In the genomic region with DNA sequence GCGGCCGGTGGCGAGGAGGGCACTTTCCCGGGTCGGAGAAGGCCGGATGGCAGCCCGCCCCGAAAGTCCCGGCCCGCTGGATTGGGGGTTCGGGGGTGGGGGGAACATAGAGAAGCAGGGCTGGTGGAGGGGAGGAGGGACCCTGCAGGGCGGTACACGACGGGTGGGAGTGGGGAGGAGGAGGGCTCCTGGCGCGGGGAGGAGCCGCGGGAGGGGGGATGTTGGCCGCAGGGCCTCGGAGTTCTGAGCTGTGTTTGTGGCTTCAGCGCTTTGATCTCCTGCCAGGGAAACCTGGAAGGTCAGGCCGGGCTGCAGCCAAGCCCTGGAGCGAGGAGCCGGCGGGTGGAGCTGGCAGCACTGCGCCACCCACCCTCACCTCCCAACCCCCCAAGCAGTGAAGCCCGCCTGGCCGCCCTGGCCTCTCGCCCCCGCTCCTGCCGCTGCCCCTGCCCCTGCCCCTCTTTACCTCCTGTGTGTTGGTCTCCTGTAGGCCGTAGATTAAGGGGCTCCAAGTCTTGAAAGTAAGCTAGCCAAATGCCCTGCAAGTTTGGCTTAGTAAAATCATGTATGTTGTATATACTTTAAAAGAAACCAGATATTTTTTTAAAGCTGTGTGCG, we compare ENCODE assay signal across 9 cellular contexts. TPM values are rescaled to one million over a fixed set of nuclear protein-coding genes. Genes with fewer than 3 reads are reported as not detected.
A peak's percentile ranks its signal among the peaks of the same experiment; 100 is the strongest.
DNase-seq lines count a peak whose midpoint lies in the region; ATAC-seq and TF ChIP-seq lines count a peak whose summit lies in the region.
"Had no signal": no experiment of that assay in that cellular context is flagged by ENCODE, and none has a peak within 500 bp of the region (broad histone marks: within the 10 kb centered on the region; RNA-seq: fewer than 3 reads in every experiment).

No MANE protein-coding gene starts in this region.

- H3K27ac Mint-ChIP-seq in T-helper 17 cell (no peak overlapping the region), naive B cell (peak overlapping the region in 1 of 6 donors; percentile 71)
- H3K27ac Mint-ChIP-seq: activated naive CD4-positive, alpha-beta T cell treated with anti-CD3 and anti-CD28 coated beads, Interleukin-2, amount 50 U/mL, for 72 hours had no signal

- no peaks in the 10 kb centered on the region for H3K9me3 ChIP-seq in T-helper 17 cell (ENCODE audit: control insufficient read depth, low read length, poor library complexity, severe bottlenecking)

- H3K36me3 Mint-ChIP-seq in activated T-cell treated with anti-CD3 and anti-CD28 coated beads, Interleukin-2, amount 50 U/mL, for 4 hours (ENCODE audit: insufficient read depth): no peaks in the 10 kb centered on the region
- H3K36me3 Mint-ChIP-seq in T-helper 17 cell (ENCODE audit: low read depth) (peaks cover 2% of the 10 kb centered on the region), naive B cell (no peaks in the 10 kb centered on the region)

- no peaks in the 10 kb centered on the region for H3K9me3 Mint-ChIP-seq in activated T-cell treated with anti-CD3 and anti-CD28 coated beads, Interleukin-2, amount 50 U/mL, for 4 hours
- no peaks in the 10 kb centered on the region for H3K9me3 Mint-ChIP-seq in naive B cell
- H3K9me3 Mint-ChIP-seq: activated naive CD4-positive, alpha-beta T cell treated with anti-CD3 and anti-CD28 coated beads, Interleukin-2, amount 50 U/mL, for 72 hours had no signal

- peaks cover 43% of the 10 kb centered on the region for H3K27me3 Mint-ChIP-seq in activated T-cell treated with anti-CD3 and anti-CD28 coated beads, Interleukin-2, amount 50 U/mL, for 4 hours (ENCODE audit: low read depth)
- peaks cover 40% of the 10 kb centered on the region for H3K27me3 Mint-ChIP-seq in T-helper 17 cell
- H3K27me3 Mint-ChIP-seq in naive B cell: peaks cover 52 to 69% (median 67%) of the 10 kb centered on the region in 3 donors

- H3K4me3 ChIP-seq in fibroblast of pulmonary artery (replicated peaks; ENCODE audit: low read depth, low read length): peak overlapping the region; percentile 36

- TF ChIP-seq CTCF in fibroblast of pulmonary artery (IDR thresholded peaks at IDR 0.05; ENCODE audit: low read length, missing control alignments): no peak

- TF ChIP-seq POLR2A in GM18505 (IDR thresholded peaks at IDR 0.05; ENCODE audit: borderline replicate concordance, extremely low read depth, insufficient read depth, insufficient read length): no peak

- H3K4me3 Mint-ChIP-seq in activated T-cell treated with anti-CD3 and anti-CD28 coated beads, Interleukin-2, amount 50 U/mL, for 4 hours: peak overlapping the region; percentile 15
- H3K4me3 Mint-ChIP-seq in T-helper 17 cell (peak overlapping the region; percentile 77), naive B cell (peak overlapping the region in 7 of 8 donors; percentile 53 to 87 (median 70))

- peak; percentile 18 to 40 for ATAC-seq in activated T-cell treated with anti-CD3 and anti-CD28 coated beads, Interleukin-2, amount 50 U/mL, for 4 hours
- no peak for ATAC-seq in T-helper 17 cell
- no peak for ATAC-seq in naive B cell (ENCODE audit: low read depth in 2 of 2)
- ATAC-seq in GM18505 (IDR thresholded peaks at IDR 0.05; ENCODE audit: unreplicated experiment): no peak

- DNase-seq in activated T-cell treated with anti-CD3 and anti-CD28 coated beads, Interleukin-2, amount 50 U/mL, for 4 hours: no peak
- DNase-seq in activated T-cell treated with anti-CD3 and anti-CD28 coated beads, Interleukin-2, amount 50 U/mL, for 1 hour: no peak
- no peak for DNase-seq in T-helper 17 cell
- peak; percentile 81 for DNase-seq in fibroblast of pulmonary artery (ENCODE audit: low read depth)
- DNase-seq in naive B cell: no peak
- no peak for DNase-seq in foreskin melanocyte
- DNase-seq in NCI-H748 treated with DMSO at 0.1 percent for 48 hours (lab: John Stamatoyannopoulos, UW): no peak

- peaks cover 14% of the 10 kb centered on the region for H3K4me1 Mint-ChIP-seq in activated T-cell treated with anti-CD3 and anti-CD28 coated beads, Interleukin-2, amount 50 U/mL, for 4 hours (ENCODE audit: low read depth)
- H3K4me1 Mint-ChIP-seq in T-helper 17 cell: peaks cover 5% of the 10 kb centered on the region
- peaks cover 0 to 10% (median 8%) of the 10 kb centered on the region in 3 donors for H3K4me1 Mint-ChIP-seq in naive B cell

RNA-seq across cellular contexts. Expression of a gene that starts 30.9 kb away (rescaled TPM):
- total RNA-seq in activated T-cell treated with anti-CD3 and anti-CD28 coated beads, Interleukin-2, amount 50 U/mL, for 4 hours: not detected
- not detected for total RNA-seq in T-helper 17 cell
- not detected for polyA plus RNA-seq in naive B cell (ENCODE audit: low read depth in 6 of 6)
- total RNA-seq: activated naive CD4-positive, alpha-beta T cell treated with anti-CD3 and anti-CD28 coated beads, Interleukin-2, amount 50 U/mL, for 72 hours had no signal

RNA-seq across cellular contexts. Expression of a gene that starts 42.1 kb away (rescaled TPM):
- under 1 TPM; 0.03 to 0.33 (median 0.03) TPM for total RNA-seq in activated T-cell treated with anti-CD3 and anti-CD28 coated beads, Interleukin-2, amount 50 U/mL, for 4 hours
- under 1 TPM; 0.15 to 0.26 TPM for total RNA-seq in T-helper 17 cell
- under 1 TPM in 2 of 6 donors, not detected in 4; 0.12 to 0.20 TPM for polyA plus RNA-seq in naive B cell (ENCODE audit: low read depth in 6 of 6)

Comparison
In these comparisons a context has a peak if more than half of its experiments do, and no peak if none do; other contexts are left out.
1. ATAC-seq: peak in activated T-cell treated with anti-CD3 and anti-CD28 coated beads, Interleukin-2, amount 50 U/mL, for 4 hours (2 of 2); none in T-helper 17 cell (single experiment), naive B cell (0 of 2) and GM18505 (single experiment).
2. H3K4me3 Mint-ChIP-seq: peak in every context shown above with its lines; median percentile 77 in T-helper 17 cell; 70 in naive B cell; 15 in activated T-cell treated with anti-CD3 and anti-CD28 coated beads, Interleukin-2, amount 50 U/mL, for 4 hours.